Comparison of ENCODE assay signal across 8 cellular contexts in the genomic region with DNA sequence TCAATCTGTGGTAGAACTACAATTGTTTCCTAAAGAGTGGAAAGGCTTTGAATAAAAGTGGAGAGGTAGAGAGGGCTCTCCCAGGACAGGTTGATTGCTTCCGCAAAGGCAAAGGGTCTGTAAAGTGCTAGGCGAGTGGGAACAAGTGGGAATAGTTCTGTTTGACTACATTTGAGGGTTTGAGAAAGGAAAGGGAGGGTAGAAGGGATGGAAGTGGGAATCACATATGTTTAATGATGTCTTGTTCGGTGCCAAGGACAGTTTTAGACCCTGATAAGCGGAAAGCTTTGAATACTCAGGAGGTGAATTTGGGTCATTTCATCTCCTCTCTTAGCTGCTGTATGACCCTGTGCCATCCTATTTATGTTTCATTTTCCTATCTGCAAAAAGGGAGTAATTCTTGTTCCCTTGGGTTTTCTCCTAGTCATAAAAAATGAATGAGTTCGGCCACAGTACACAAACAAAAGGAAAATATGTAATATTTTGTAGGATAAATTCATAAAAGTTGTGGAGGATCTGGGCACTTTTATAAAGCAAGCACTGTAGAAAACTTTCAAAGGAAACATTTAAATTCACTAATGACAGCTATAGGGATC. TPM values are rescaled to one million over a fixed set of nuclear protein-coding genes. Genes with fewer than 3 reads are reported as not detected.
DNase-seq lines count a peak whose midpoint lies in the region; ATAC-seq and TF ChIP-seq lines count a peak whose summit lies in the region.

No MANE protein-coding gene starts in this region.

- H3K9me3 ChIP-seq in transverse colon: no peaks in the 10 kb centered on the region

- H3K27me3 ChIP-seq in mesendoderm (ENCODE audit: insufficient read depth, low read length, poor library complexity): no peaks in the 10 kb centered on the region
- no peaks in the 10 kb centered on the region for H3K27me3 ChIP-seq in transverse colon

- no peak overlapping the region for H3K23ac ChIP-seq in mesendoderm (ENCODE audit: low read length)

- peak overlapping the region; percentile 13 for H3K9ac ChIP-seq in mesendoderm (ENCODE audit: low read length)

- peaks cover 9% of the 10 kb centered on the region for H3K36me3 ChIP-seq in mesendoderm (ENCODE audit: control insufficient read depth, insufficient read depth, low read length)
- H3K36me3 ChIP-seq in transverse colon: peaks cover 0 to 6% (median 4%) of the 10 kb centered on the region in 4 donors

- no CpG with 5 or more reads among the region's 5 CpGs for WGBS in mesendoderm (ENCODE audit: extremely low coverage, insufficient coverage, low lambda C conversion rate)
- 81 to 85% methylated on average over 5 of the region's 5 CpGs for WGBS in transverse colon (ENCODE audit: low coverage in 1 of 2), 2 donors

- no peak for TF ChIP-seq POLR2A in transverse colon (IDR thresholded peaks at IDR 0.05)

- intact Hi-C loops in activated T-helper 1 cell treated with anti-CD3 and anti-CD28 coated beads, Interleukin-12 subunit alpha, Interleukin-12 subunit beta, Interleukin-2, Interleukin-4 antibody, amounts not matched to agents 30 ng/mL and 10 ng/mL and 1 ng/mL, durations not matched to agents 14 hours and 24 hours and 36 hours (cut with micrococcal nuclease): loop anchor here (10.0 kb wide), 1 partner anchor 573 kb away; a partner anchor contains a TSS
- intact Hi-C loops in transverse colon (cut with DNase I; ENCODE audit: low total_unique reads): no loop called here

- ATAC-seq in HG03196 (IDR thresholded peaks at IDR 0.05; ENCODE audit: unreplicated experiment) (no peak), HG03045 (IDR thresholded peaks at IDR 0.05; ENCODE audit: unreplicated experiment) (no peak), HG02678 (IDR thresholded peaks at IDR 0.05; ENCODE audit: unreplicated experiment) (no peak)

- H3K4me1 Mint-ChIP-seq in activated naive CD4-positive, alpha-beta T cell treated with anti-CD3 and anti-CD28 coated beads, Interleukin-2, amount 10 ng/mL, durations not matched to agents 7 days and 5 days: peaks cover 18% of the 10 kb centered on the region
- peaks cover 28% of the 10 kb centered on the region for H3K4me1 Mint-ChIP-seq in activated T-helper 1 cell treated with anti-CD3 and anti-CD28 coated beads, Interleukin-12 subunit alpha, Interleukin-12 subunit beta, Interleukin-2, Interleukin-4 antibody, amounts not matched to agents 30 ng/mL and 10 ng/mL and 1 ng/mL, durations not matched to agents 14 hours and 24 hours and 36 hours (ENCODE audit: low read depth)

- DNase-seq in activated naive CD4-positive, alpha-beta T cell treated with anti-CD3 and anti-CD28 coated beads, Interleukin-2, amount 10 ng/mL, durations not matched to agents 7 days and 5 days: no peak
- DNase-seq in activated naive CD4-positive, alpha-beta T cell treated with anti-CD3 and anti-CD28 coated beads, Interleukin-2, amount 50 U/mL, for 16 hours: no peak
- no peak for DNase-seq in activated T-helper 1 cell treated with anti-CD3 and anti-CD28 coated beads, Interleukin-12 subunit alpha, Interleukin-12 subunit beta, Interleukin-2, Interleukin-4 antibody, amounts not matched to agents 30 ng/mL and 10 ng/mL and 1 ng/mL, durations not matched to agents 14 hours and 24 hours and 36 hours (ENCODE audit: low spot score)
- DNase-seq in mesendoderm: peak; percentile 27
- no peak for DNase-seq in transverse colon

- H3K27me3 Mint-ChIP-seq in activated naive CD4-positive, alpha-beta T cell treated with anti-CD3 and anti-CD28 coated beads, Interleukin-2, amount 10 ng/mL, durations not matched to agents 7 days and 5 days: peaks cover 10% of the 10 kb centered on the region
- peaks cover 2% of the 10 kb centered on the region for H3K27me3 Mint-ChIP-seq in activated T-helper 1 cell treated with anti-CD3 and anti-CD28 coated beads, Interleukin-12 subunit alpha, Interleukin-12 subunit beta, Interleukin-2, Interleukin-4 antibody, amounts not matched to agents 30 ng/mL and 10 ng/mL and 1 ng/mL, durations not matched to agents 14 hours and 24 hours and 36 hours (ENCODE audit: insufficient read depth)

- peak overlapping the region; percentile 97 for H3K4me3 Mint-ChIP-seq in activated naive CD4-positive, alpha-beta T cell treated with anti-CD3 and anti-CD28 coated beads, Interleukin-2, amount 10 ng/mL, durations not matched to agents 7 days and 5 days
- H3K4me3 Mint-ChIP-seq in activated T-helper 1 cell treated with anti-CD3 and anti-CD28 coated beads, Interleukin-12 subunit alpha, Interleukin-12 subunit beta, Interleukin-2, Interleukin-4 antibody, amounts not matched to agents 30 ng/mL and 10 ng/mL and 1 ng/mL, durations not matched to agents 14 hours and 24 hours and 36 hours: peak overlapping the region; percentile 93

- H2BK5ac ChIP-seq in mesendoderm (ENCODE audit: low read length): peak overlapping the region; percentile 18

- H3K4me3 ChIP-seq in mesendoderm (ENCODE audit: low read length) (no peak overlapping the region), transverse colon (no peak overlapping the region)

- TF ChIP-seq CTCF in transverse colon (IDR thresholded peaks at IDR 0.05): no peak

- H3K4me1 ChIP-seq in mesendoderm (ENCODE audit: control insufficient read depth, low read depth, low read length): peaks cover 4% of the 10 kb centered on the region
- H3K4me1 ChIP-seq in transverse colon: peaks cover 13 to 30% (median 16%) of the 10 kb centered on the region in 4 donors

- TF ChIP-seq EP300 in transverse colon (IDR thresholded peaks at IDR 0.05; ENCODE audit: low read depth): no peak

- peak overlapping the region; percentile 31 for H2AK5ac ChIP-seq in mesendoderm (ENCODE audit: low read length)

- H3K27ac Mint-ChIP-seq in activated naive CD4-positive, alpha-beta T cell treated with anti-CD3 and anti-CD28 coated beads, Interleukin-2, amount 10 ng/mL, durations not matched to agents 7 days and 5 days: peak overlapping the region; percentile 99
- peak overlapping the region; percentile 98 for H3K27ac Mint-ChIP-seq in activated T-helper 1 cell treated with anti-CD3 and anti-CD28 coated beads, Interleukin-12 subunit alpha, Interleukin-12 subunit beta, Interleukin-2, Interleukin-4 antibody, amounts not matched to agents 30 ng/mL and 10 ng/mL and 1 ng/mL, durations not matched to agents 14 hours and 24 hours and 36 hours

- H3K4ac ChIP-seq in mesendoderm (ENCODE audit: low read depth, low read length): no peak overlapping the region

- H2BK15ac ChIP-seq in mesendoderm (replicated peaks; ENCODE audit: low read depth): no peak overlapping the region

- H3K4me2 ChIP-seq in mesendoderm (ENCODE audit: low read length): no peak overlapping the region

- peaks cover 31% of the 10 kb centered on the region for H3K79me2 ChIP-seq in mesendoderm (ENCODE audit: control insufficient read depth, insufficient read depth, low read length)

- H3K79me1 ChIP-seq in mesendoderm (ENCODE audit: low read length): peaks cover 4% of the 10 kb centered on the region

- CTCF ChIA-PET in activated naive CD4-positive, alpha-beta T cell treated with anti-CD3 and anti-CD28 coated beads, Interleukin-2, amount 10 ng/mL, durations not matched to agents 7 days and 5 days (lab: Charles Lee): interaction anchor here (0.6 to 17.1 kb wide), 4 partner anchors 39 to 144 kb away, joined by 3 to 293 read pairs (median 210); no protein-coding TSS in a partner anchor

- H3K36me3 Mint-ChIP-seq in activated naive CD4-positive, alpha-beta T cell treated with anti-CD3 and anti-CD28 coated beads, Interleukin-2, amount 10 ng/mL, durations not matched to agents 7 days and 5 days: peaks cover 27% of the 10 kb centered on the region
- H3K36me3 Mint-ChIP-seq in activated T-helper 1 cell treated with anti-CD3 and anti-CD28 coated beads, Interleukin-12 subunit alpha, Interleukin-12 subunit beta, Interleukin-2, Interleukin-4 antibody, amounts not matched to agents 30 ng/mL and 10 ng/mL and 1 ng/mL, durations not matched to agents 14 hours and 24 hours and 36 hours (ENCODE audit: low read depth): peaks cover 22% of the 10 kb centered on the region

- H3K27ac ChIP-seq in mesendoderm (ENCODE audit: low read depth, low read length): peak overlapping the region; percentile 12
- H3K27ac ChIP-seq in transverse colon: peak overlapping the region; percentile 95 to 98 (median 96)

- no peak overlapping the region for H4K5ac ChIP-seq in mesendoderm (ENCODE audit: low read length)

- in situ Hi-C loops in transverse colon (cut with MboI; ENCODE audit: low pct_ligation_motif_present in 1 of 4, low pct_unique_long_range_greater_than_20kb in 1 of 4, low sequenced_read_pairs in 3 of 4): no loop called here

- H3K9me3 Mint-ChIP-seq in activated naive CD4-positive, alpha-beta T cell treated with anti-CD3 and anti-CD28 coated beads, Interleukin-2, amount 10 ng/mL, durations not matched to agents 7 days and 5 days: no peaks in the 10 kb centered on the region
- no peaks in the 10 kb centered on the region for H3K9me3 Mint-ChIP-seq in activated T-helper 1 cell treated with anti-CD3 and anti-CD28 coated beads, Interleukin-12 subunit alpha, Interleukin-12 subunit beta, Interleukin-2, Interleukin-4 antibody, amounts not matched to agents 30 ng/mL and 10 ng/mL and 1 ng/mL, durations not matched to agents 14 hours and 24 hours and 36 hours

- peak overlapping the region; percentile 54 for H3K56ac ChIP-seq in mesendoderm (ENCODE audit: low read length)

- H4K8ac ChIP-seq in mesendoderm (ENCODE audit: low read depth, low read length): no peak overlapping the region

- H2BK120ac ChIP-seq in mesendoderm (ENCODE audit: low read depth, low read length): no peak overlapping the region

- H3K18ac ChIP-seq in mesendoderm (ENCODE audit: low read length): peak overlapping the region; percentile 3

RNA-seq across cellular contexts. Expression of a gene that starts 1.7 kb away (rescaled TPM):
- total RNA-seq in activated T-helper 1 cell treated with anti-CD3 and anti-CD28 coated beads, Interleukin-12 subunit alpha, Interleukin-12 subunit beta, Interleukin-2, Interleukin-4 antibody, amounts not matched to agents 30 ng/mL and 10 ng/mL and 1 ng/mL, durations not matched to agents 14 hours and 24 hours and 36 hours: 182 and 192 TPM in 2 replicates
- 153 TPM for polyA plus RNA-seq in mesendoderm (2013, experiment 1 of 2)
- polyA plus RNA-seq in mesendoderm (2013, experiment 2 of 2): 150 TPM
- 100 to 1,000 TPM in 1 of 4 donors, 10 to 100 TPM in 2, 1 to 10 TPM in 1; 6.8 to 102 (median 24.0) TPM for total RNA-seq in transverse colon
